In genomic region chr11:93904711-93905110, GRCh38 we compare ENCODE assay signal across 30 cellular contexts. TPM values are rescaled to one million over a fixed set of nuclear protein-coding genes. Genes with fewer than 3 reads are reported as not detected.
"Had no signal": no experiment of that assay in that cellular context is flagged by ENCODE, and none has a peak within 500 bp of the region (broad histone marks: within the 10 kb centered on the region; RNA-seq: fewer than 3 reads in every experiment).

No MANE protein-coding gene starts in this region.

- H3K27ac ChIP-seq: breast epithelium, dorsolateral prefrontal cortex, hepatocyte, left lung, tibial artery had no signal

- H3K4me1 Mint-ChIP-seq: activated B cell treated with CpG ODN at 0.5 μM for 24 hours; activated CD4-positive, alpha-beta T cell treated with anti-CD3 and anti-CD28 coated beads for 36 hours; activated T-helper 17 cell treated with anti-CD3 and anti-CD28 coated beads, Interleukin-2, amount 50 U/mL, for 72 hours; central memory CD8-positive, alpha-beta T cell; immature natural killer cell; stimulated activated naive CD8-positive, alpha-beta T cell treated with anti-CD3 and anti-CD28 coated beads, Interleukin-15, amount 100 ng/mL, for 72 hours had no signal

- ATAC-seq: activated CD4-positive, alpha-beta T cell treated with anti-CD3 and anti-CD28 coated beads for 36 hours; activated naive CD4-positive, alpha-beta T cell treated with anti-CD3 and anti-CD28 coated beads, Interleukin-2, amount 50 U/mL, for 72 hours; activated T-helper 17 cell treated with anti-CD3 and anti-CD28 coated beads, Interleukin-2, amount 50 U/mL, for 72 hours; effector memory CD8-positive, alpha-beta T cell; esophagus mucosa; left lung; stimulated activated naive CD8-positive, alpha-beta T cell treated with anti-CD3 and anti-CD28 coated beads, Interleukin-15, amount 100 ng/mL, for 72 hours had no signal

- H3K36me3 Mint-ChIP-seq: activated naive CD4-positive, alpha-beta T cell treated with anti-CD3 and anti-CD28 coated beads, Interleukin-2, amount 50 U/mL, for 72 hours; immature natural killer cell; natural killer cell treated with Interleukin-12 subunit alpha and Interleukin-12 subunit beta and Interleukin-15 and Interleukin-18, amount 100 ng/mL, for 72 hours had no signal

- H3K4me3 ChIP-seq: breast epithelium, dorsolateral prefrontal cortex, hepatocyte, left lung, tibial artery had no signal

- FAIRE-seq: colon, endothelial cell of umbilical vein had no signal

- H3K9me3 Mint-ChIP-seq: activated B cell treated with CpG ODN at 0.5 μM for 24 hours; activated naive CD4-positive, alpha-beta T cell treated with anti-CD3 and anti-CD28 coated beads, Interleukin-2, amount 50 U/mL, for 72 hours; activated T-cell treated with anti-CD3 and anti-CD28 coated beads, Interleukin-2, amount 50 U/mL, for 24 hours; activated T-helper 17 cell treated with anti-CD3 and anti-CD28 coated beads, Interleukin-2, amount 50 U/mL, for 72 hours; central memory CD8-positive, alpha-beta T cell; effector memory CD8-positive, alpha-beta T cell; natural killer cell treated with Interleukin-12 subunit alpha and Interleukin-12 subunit beta and Interleukin-15 and Interleukin-18, amount 100 ng/mL, for 72 hours; stimulated activated naive CD8-positive, alpha-beta T cell treated with anti-CD3 and anti-CD28 coated beads, Interleukin-15, amount 100 ng/mL, for 72 hours had no signal

- H3K9me3 ChIP-seq: breast epithelium, left lung, tibial artery had no signal

- H3K27me3 ChIP-seq: breast epithelium, dorsolateral prefrontal cortex, hepatocyte, left lung, tibial artery had no signal

- H3K4me3 Mint-ChIP-seq: activated B cell treated with CpG ODN at 0.5 μM for 24 hours; activated CD4-positive, alpha-beta T cell treated with anti-CD3 and anti-CD28 coated beads for 36 hours; activated T-cell treated with anti-CD3 and anti-CD28 coated beads, Interleukin-2, amount 50 U/mL, for 24 hours; activated T-helper 17 cell treated with anti-CD3 and anti-CD28 coated beads, Interleukin-2, amount 50 U/mL, for 72 hours; central memory CD8-positive, alpha-beta T cell; effector memory CD8-positive, alpha-beta T cell; immature natural killer cell; natural killer cell treated with Interleukin-12 subunit alpha and Interleukin-12 subunit beta and Interleukin-15 and Interleukin-18, amount 100 ng/mL, for 72 hours; stimulated activated naive CD8-positive, alpha-beta T cell treated with anti-CD3 and anti-CD28 coated beads, Interleukin-15, amount 100 ng/mL, for 72 hours had no signal

- H3K4me1 ChIP-seq: breast epithelium, left lung had no signal

- H3K27ac Mint-ChIP-seq: activated B cell treated with CpG ODN at 0.5 μM for 24 hours; activated CD4-positive, alpha-beta T cell treated with anti-CD3 and anti-CD28 coated beads for 36 hours; activated naive CD4-positive, alpha-beta T cell treated with anti-CD3 and anti-CD28 coated beads, Interleukin-2, amount 50 U/mL, for 72 hours; activated T-cell treated with anti-CD3 and anti-CD28 coated beads, Interleukin-2, amount 50 U/mL, for 24 hours; activated T-helper 17 cell treated with anti-CD3 and anti-CD28 coated beads, Interleukin-2, amount 50 U/mL, for 72 hours; effector memory CD8-positive, alpha-beta T cell; immature natural killer cell; natural killer cell treated with Interleukin-12 subunit alpha and Interleukin-12 subunit beta and Interleukin-15 and Interleukin-18, amount 100 ng/mL, for 72 hours; progenitor cell of endocrine pancreas; stimulated activated naive CD8-positive, alpha-beta T cell treated with anti-CD3 and anti-CD28 coated beads, Interleukin-15, amount 100 ng/mL, for 72 hours had no signal

- DNase-seq: activated B cell treated with CpG ODN at 0.5 μM for 24 hours; activated CD4-positive, alpha-beta T cell treated with anti-CD3 and anti-CD28 coated beads for 36 hours; activated CD4-positive, alpha-beta T cell treated with anti-CD3 and anti-CD28 coated beads, Interleukin-2, amount 50 U/mL, for 4 hours; activated CD8-positive, alpha-beta memory T cell treated with anti-CD3 and anti-CD28 coated beads for 24 hours; activated CD8-positive, alpha-beta memory T cell treated with anti-CD3 and anti-CD28 coated beads, Interleukin-2, amount 50 U/mL, for 4 hours; activated T-cell treated with anti-CD3 and anti-CD28 coated beads, Interleukin-2, amount 50 U/mL, for 24 hours; dorsolateral prefrontal cortex; effector memory CD8-positive, alpha-beta T cell; foreskin melanocyte; glutamatergic neuron; immature natural killer cell; kidney glomerular epithelial cell; left lung; midbrain; retina; stimulated activated CD4-positive, alpha-beta T cell treated with anti-CD3 and anti-CD28 coated beads, Interleukin-4, amount 100 ng/mL, for 1 hour; stimulated activated naive CD8-positive, alpha-beta T cell treated with anti-CD3 and anti-CD28 coated beads, Interleukin-15, amount 100 ng/mL, for 72 hours; T-helper 9 cell; tibial artery had no signal

- H3K27me3 Mint-ChIP-seq: stimulated activated naive CD8-positive, alpha-beta T cell treated with anti-CD3 and anti-CD28 coated beads, Interleukin-15, amount 100 ng/mL, for 72 hours had no signal

RNA-seq across cellular contexts. Expression of gene VSTM5, which starts 54.3 kb away (rescaled TPM):
- total RNA-seq: activated B cell treated with CpG ODN at 0.5 μM for 24 hours; activated CD4-positive, alpha-beta T cell treated with anti-CD3 and anti-CD28 coated beads for 36 hours; activated naive CD4-positive, alpha-beta T cell treated with anti-CD3 and anti-CD28 coated beads, Interleukin-2, amount 50 U/mL, for 72 hours; activated T-helper 17 cell treated with anti-CD3 and anti-CD28 coated beads, Interleukin-2, amount 50 U/mL, for 72 hours; endothelial cell of umbilical vein; natural killer cell treated with Interleukin-12 subunit alpha and Interleukin-12 subunit beta and Interleukin-15 and Interleukin-18, amount 100 ng/mL, for 72 hours; osteocyte had no signal
- polyA plus RNA-seq: immature natural killer cell had no signal
